Comparison of ENCODE assay signal across 19 cellular contexts in the genomic region with DNA sequence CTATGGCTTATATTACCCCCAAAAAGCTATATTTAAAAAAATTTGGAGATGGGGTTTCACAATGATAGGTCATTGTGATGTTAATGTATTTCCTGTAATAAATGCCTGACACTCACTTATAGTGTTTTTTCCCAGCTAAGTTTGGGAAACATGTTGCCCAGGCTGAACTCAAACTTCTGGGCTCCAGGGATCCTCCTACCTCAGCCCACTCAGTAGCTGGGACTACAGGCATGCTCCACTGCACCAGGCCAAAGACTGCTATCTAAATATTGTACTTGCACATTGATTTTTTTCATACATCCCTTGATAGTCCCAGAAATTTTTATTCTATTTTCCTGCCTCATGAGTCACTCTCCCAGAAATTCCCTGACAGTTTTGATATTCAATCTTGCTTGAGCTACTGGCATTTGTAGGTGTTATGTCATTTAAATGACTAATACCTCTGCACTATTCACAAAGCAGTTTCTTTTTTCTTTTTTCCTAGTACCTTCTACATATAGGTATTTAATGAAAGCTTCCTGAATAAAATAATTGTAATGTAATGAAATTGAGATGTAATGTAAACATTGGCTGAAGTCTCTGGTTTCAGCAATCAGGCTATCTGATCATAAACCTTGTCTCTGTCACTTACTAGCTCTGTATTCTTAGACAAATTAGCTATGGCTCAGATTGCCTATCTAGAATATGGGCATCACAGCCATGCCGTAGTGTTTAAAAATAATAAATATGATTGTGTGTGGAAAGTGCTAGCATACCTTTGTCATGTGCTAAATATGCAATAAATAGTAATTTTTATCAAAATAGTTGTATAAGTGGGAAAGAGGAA.
DNase-seq lines count a peak whose midpoint lies in the region; ATAC-seq and TF ChIP-seq lines count a peak whose summit lies in the region.
"Had no signal": no experiment of that assay in that cellular context is flagged by ENCODE, and none has a peak within 500 bp of the region (broad histone marks: within the 10 kb centered on the region; RNA-seq: fewer than 3 reads in every experiment).

No MANE protein-coding gene starts in this region.

- H3K9me3 ChIP-seq in SJCRH30 (replicated peaks), result no peaks in the 10 kb centered on the region
- H3K9me3 ChIP-seq: body of pancreas, sigmoid colon, upper lobe of left lung had no signal

- DNase-seq in COLO668 (lab: John Stamatoyannopoulos, UW; ENCODE audit: unreplicated experiment) (peak; percentile 10), HT1080 (ENCODE audit: low read depth) (peak; percentile 78), SJCRH30 (peak in 1 of 2 experiments; percentile 19), kidney glomerular epithelial cell (lab: John Stamatoyannopoulos, UW) (peak; percentile 87), omental fat pad (ENCODE audit: low spot score) (no peak), G401 (ENCODE audit: low spot score) (no peak), NCI-H524 (lab: John Stamatoyannopoulos, UW) (no peak), GM19238 (ENCODE audit: insufficient read length, low spot score) (no peak)
- DNase-seq: activated CD4-positive, alpha-beta memory T cell treated with anti-CD3 and anti-CD28 coated beads for 36 hours; activated T-cell treated with anti-CD3 and anti-CD28 coated beads, Interleukin-2, amount 50 U/mL, for 1 hour; body of pancreas; CD8-positive, alpha-beta T cell; Kasumi-1; Right ventricle myocardium superior; sigmoid colon; upper lobe of left lung; WERI-Rb-1 had no signal

- H3K27me3 ChIP-seq in SJCRH30, result no peaks in the 10 kb centered on the region
- H3K27me3 ChIP-seq: body of pancreas, sigmoid colon, upper lobe of left lung had no signal

- in situ Hi-C loops in G401 (cut with HindIII; ENCODE audit: low sequenced_read_pairs), result no loop called here

- TF ChIP-seq CTCF in omental fat pad (IDR thresholded peaks at IDR 0.05), result no peak

- no peak for ATAC-seq in omental fat pad (ENCODE audit: low FRiP score)
- ATAC-seq: body of pancreas; CD8-positive, alpha-beta T cell; GM12878; left lobe of liver had no signal

- peaks cover 10% of the 10 kb centered on the region for H3K4me1 ChIP-seq in SJCRH30
- H3K4me1 ChIP-seq: body of pancreas, sigmoid colon, upper lobe of left lung had no signal

- no peak overlapping the region for H3K4me3 ChIP-seq in SJCRH30
- H3K4me3 ChIP-seq: body of pancreas, GM12878, sigmoid colon, upper lobe of left lung had no signal

- H3K36me3 ChIP-seq in SJCRH30, result no peaks in the 10 kb centered on the region
- H3K36me3 ChIP-seq: sigmoid colon, upper lobe of left lung, WERI-Rb-1 had no signal

- H3K27ac ChIP-seq in SJCRH30, result peak overlapping the region; percentile 51
- H3K27ac ChIP-seq: body of pancreas, sigmoid colon, upper lobe of left lung, WERI-Rb-1 had no signal

Comparison
In these comparisons a context has a peak if more than half of its experiments do, and no peak if none do; other contexts are left out.
1. DNase-seq: peak in COLO668 (single experiment), HT1080 (single experiment) and kidney glomerular epithelial cell (single experiment); none in omental fat pad (single experiment), G401 (single experiment), NCI-H524 (0 of 2) and GM19238 (single experiment).